In the genomic region with DNA sequence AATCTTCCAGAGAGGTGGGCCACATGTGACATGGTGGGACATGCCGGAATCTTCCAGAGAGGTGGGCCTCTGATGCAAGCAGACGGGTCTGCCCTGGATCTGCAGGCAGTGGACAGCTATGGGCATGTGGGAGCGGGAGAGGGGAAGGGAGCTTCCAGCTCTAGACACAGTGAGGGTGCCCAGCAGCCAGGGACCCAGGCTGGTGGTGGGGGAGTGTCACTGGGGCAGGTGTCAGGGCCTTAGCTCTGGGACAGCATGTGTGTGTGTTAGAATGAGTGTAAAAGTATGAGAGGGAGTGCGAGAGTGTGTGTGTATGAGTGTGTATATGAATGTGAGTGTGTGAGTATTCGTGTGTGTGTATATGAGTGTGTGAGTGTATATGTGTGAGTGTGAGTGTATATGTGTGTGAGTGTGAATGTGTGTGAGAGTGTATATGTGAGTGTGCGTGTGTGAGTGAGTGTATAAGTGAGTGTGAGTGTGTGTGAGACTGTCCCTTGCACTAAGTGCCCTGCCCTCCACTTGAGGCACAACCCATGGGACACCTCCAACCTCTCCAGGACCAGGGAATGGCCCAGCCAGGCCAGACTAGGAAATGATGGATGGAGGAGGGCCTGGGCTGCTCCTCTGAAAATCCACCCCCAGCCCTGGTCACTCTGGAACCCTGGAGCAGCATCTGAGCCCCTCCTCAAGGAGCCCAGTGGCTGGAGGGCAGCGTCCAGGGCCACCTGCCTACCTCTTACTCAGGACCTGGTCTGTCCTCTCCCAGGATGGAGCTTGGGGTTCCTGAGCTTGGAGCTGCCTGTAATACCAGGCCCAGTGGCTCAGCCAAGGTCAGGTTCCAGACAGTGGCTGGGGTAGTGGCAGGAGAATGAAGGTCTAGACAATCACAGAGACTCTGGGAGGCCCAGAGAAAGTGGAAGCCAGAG, we compare ENCODE assay signal across 10 cellular contexts.
DNase-seq lines count a peak whose midpoint lies in the region; ATAC-seq and TF ChIP-seq lines count a peak whose summit lies in the region.
"Had no signal": no experiment of that assay in that cellular context is flagged by ENCODE, and none has a peak within 500 bp of the region (broad histone marks: within the 10 kb centered on the region; RNA-seq: fewer than 3 reads in every experiment).

No MANE protein-coding gene starts in this region.

- H3K4me3 Mint-ChIP-seq in Calu3 (ENCODE audit: low read depth, unreplicated experiment): peak overlapping the region; percentile 73

- no TSS peak for BruUV-seq in Calu3 (replicated peaks; lab: Mats Ljungman, UMichigan)

- no peaks in the 10 kb centered on the region for H3K27me3 Mint-ChIP-seq in Calu3 (ENCODE audit: unreplicated experiment)

- DNase-seq in Calu3 (no peak), astrocyte of the spinal cord (ENCODE audit: low read depth, low spot score) (no peak), left lung (peak in 1 of 2 donors; percentile 67), superior temporal gyrus (ENCODE audit: extremely low spot score) (no peak), cerebellar cortex (ENCODE audit: low spot score) (no peak), AML-193 (lab: John Stamatoyannopoulos, UW) (no peak)
- DNase-seq: activated CD4-positive, alpha-beta T cell treated with anti-CD3 and anti-CD28 coated beads, Interleukin-2, amount 50 U/mL, for 4 hours; DND-41 had no signal

- TF ChIP-seq CTCF in Calu3 (IDR thresholded peaks at IDR 0.05; ENCODE audit: unreplicated experiment) (no peak), astrocyte of the spinal cord (IDR thresholded peaks at IDR 0.05; ENCODE audit: low read depth, low read length) (no peak), left lung (IDR thresholded peaks at IDR 0.05) (no peak)

- intact Hi-C loops in Calu3 (cut with micrococcal nuclease; ENCODE audit: unreplicated experiment) (loop anchor here (5.0 kb wide), 1 partner anchor 109 kb away; no protein-coding TSS in a partner anchor), left lung (cut with DNase I) (loop anchor here in 1 of 2 donors (5.0 kb wide), 1 partner anchor 109 kb away; no protein-coding TSS in a partner anchor)

- in situ Hi-C loops in astrocyte of the spinal cord (cut with HindIII; ENCODE audit: low sequenced_read_pairs): no loop called here

- H3K4me1 Mint-ChIP-seq in Calu3 (ENCODE audit: low read depth, unreplicated experiment): peaks cover 44% of the 10 kb centered on the region

- peak overlapping the region; percentile 55 for H3K27ac Mint-ChIP-seq in Calu3 (ENCODE audit: unreplicated experiment)

- peaks cover 0 to 18% of the 10 kb centered on the region in 2 donors for H3K36me3 ChIP-seq in left lung

- no peaks in the 10 kb centered on the region for H3K9me3 Mint-ChIP-seq in Calu3 (ENCODE audit: low read depth, unreplicated experiment)

- H3K36me3 Mint-ChIP-seq in Calu3 (ENCODE audit: insufficient read depth, unreplicated experiment): peaks cover 67% of the 10 kb centered on the region

- CTCF ChIA-PET in Calu3 (lab: Charles Lee): interaction anchor here (0.8 kb wide), 1 partner anchor 116 kb away, joined by 4 read pairs; no protein-coding TSS in a partner anchor

- H3K9me3 ChIP-seq in left lung: no peaks in the 10 kb centered on the region

- H3K4me3 ChIP-seq in astrocyte of the spinal cord (ENCODE audit: low read depth, low read length): peak overlapping the region; percentile 12
- H3K4me3 ChIP-seq in left lung: peak overlapping the region in 1 of 2 donors; percentile 59
- H3K4me3 ChIP-seq in skin epidermis: no peak overlapping the region

- H3K27me3 ChIP-seq in left lung: no peaks in the 10 kb centered on the region

- H3K27ac ChIP-seq in left lung (peak overlapping the region; percentile 94 to 99), skin epidermis (peak overlapping the region in 20 of 21 experiments; percentile 77 to 100 (median 94))

- H3K4me1 ChIP-seq in left lung: peaks cover 30 to 50% of the 10 kb centered on the region in 2 donors

- no peak for ATAC-seq in left lung
- no peak for ATAC-seq in HG02623 (IDR thresholded peaks at IDR 0.05; ENCODE audit: unreplicated experiment)
